In genomic region chr4:122602277-122603142, GRCh38 we compare ENCODE assay signal across 8 cellular contexts. TPM values are rescaled to one million over a fixed set of nuclear protein-coding genes. Genes with fewer than 3 reads are reported as not detected.
DNase-seq lines count a peak whose midpoint lies in the region; ATAC-seq, FAIRE-seq and TF ChIP-seq lines count a peak whose summit lies in the region.

No MANE protein-coding gene starts in this region.

- no peaks in the 10 kb centered on the region for H3K9me3 Mint-ChIP-seq in activated CD4-positive, alpha-beta memory T cell treated with anti-CD3 and anti-CD28 coated beads for 36 hours
- H3K9me3 Mint-ChIP-seq in activated CD4-positive, alpha-beta memory T cell treated with anti-CD3 and anti-CD28 coated beads, Interleukin-2, amount 10 ng/mL, durations not matched to agents 7 days and 5 days = no peaks in the 10 kb centered on the region

- DNase-seq in activated CD4-positive, alpha-beta memory T cell treated with anti-CD3 and anti-CD28 coated beads for 36 hours = no peak
- DNase-seq in activated CD4-positive, alpha-beta memory T cell treated with anti-CD3 and anti-CD28 coated beads, Interleukin-2, amount 10 ng/mL, durations not matched to agents 7 days and 5 days = no peak
- DNase-seq in SK-N-DZ (ENCODE audit: low spot score) = peak; percentile 18
- peak; percentile 73 for DNase-seq in fibroblast of the aortic adventitia (ENCODE audit: low read depth)
- DNase-seq in GM19239 (ENCODE audit: insufficient read length, low spot score) = no peak
- no peak for DNase-seq in esophagus squamous epithelium (lab: John Stamatoyannopoulos, UW)

- peak overlapping the region; percentile 58 for H3K4me2 ChIP-seq in skeletal muscle satellite cell (ENCODE audit: low read length)

- peaks cover 4% of the 10 kb centered on the region for H3K4me1 ChIP-seq in skeletal muscle satellite cell (ENCODE audit: control insufficient read depth, insufficient read depth, low read length)
- H3K4me1 ChIP-seq in esophagus squamous epithelium = no peaks in the 10 kb centered on the region

- H3K4me3 ChIP-seq in fibroblast of the aortic adventitia (ENCODE audit: low read depth, low read length) = no peak overlapping the region
- H3K4me3 ChIP-seq in skeletal muscle satellite cell (ENCODE audit: low read length) = no peak overlapping the region
- no peak overlapping the region for H3K4me3 ChIP-seq in esophagus squamous epithelium

- H3K27ac ChIP-seq in esophagus squamous epithelium = no peak overlapping the region

- H3K4me1 Mint-ChIP-seq in activated CD4-positive, alpha-beta memory T cell treated with anti-CD3 and anti-CD28 coated beads for 36 hours (ENCODE audit: low read depth) = peaks cover 25% of the 10 kb centered on the region
- H3K4me1 Mint-ChIP-seq in activated CD4-positive, alpha-beta memory T cell treated with anti-CD3 and anti-CD28 coated beads, Interleukin-2, amount 10 ng/mL, durations not matched to agents 7 days and 5 days = peaks cover 13% of the 10 kb centered on the region

- H3K27me3 Mint-ChIP-seq in activated CD4-positive, alpha-beta memory T cell treated with anti-CD3 and anti-CD28 coated beads for 36 hours = peaks cover 7% of the 10 kb centered on the region
- peaks cover 7% of the 10 kb centered on the region for H3K27me3 Mint-ChIP-seq in activated CD4-positive, alpha-beta memory T cell treated with anti-CD3 and anti-CD28 coated beads, Interleukin-2, amount 10 ng/mL, durations not matched to agents 7 days and 5 days

- H3K27ac Mint-ChIP-seq in activated CD4-positive, alpha-beta memory T cell treated with anti-CD3 and anti-CD28 coated beads for 36 hours = peak overlapping the region; percentile 38
- no peak overlapping the region for H3K27ac Mint-ChIP-seq in activated CD4-positive, alpha-beta memory T cell treated with anti-CD3 and anti-CD28 coated beads, Interleukin-2, amount 10 ng/mL, durations not matched to agents 7 days and 5 days

- H3K36me3 Mint-ChIP-seq in activated CD4-positive, alpha-beta memory T cell treated with anti-CD3 and anti-CD28 coated beads for 36 hours = peaks cover 8% of the 10 kb centered on the region
- H3K36me3 Mint-ChIP-seq in activated CD4-positive, alpha-beta memory T cell treated with anti-CD3 and anti-CD28 coated beads, Interleukin-2, amount 10 ng/mL, durations not matched to agents 7 days and 5 days (ENCODE audit: low read depth) = no peaks in the 10 kb centered on the region

- no peaks in the 10 kb centered on the region for H3K27me3 ChIP-seq in skeletal muscle satellite cell (ENCODE audit: control insufficient read depth, insufficient read depth, low read length)
- H3K27me3 ChIP-seq in esophagus squamous epithelium = peaks cover 0 to 21% (median 0%) of the 10 kb centered on the region in 4 donors

- no peak overlapping the region for H3K9ac ChIP-seq in skeletal muscle satellite cell (ENCODE audit: low read depth, low read length)

- no peaks in the 10 kb centered on the region for H3K9me3 ChIP-seq in skeletal muscle satellite cell (replicated peaks; ENCODE audit: low read length)
- H3K9me3 ChIP-seq in esophagus squamous epithelium = no peaks in the 10 kb centered on the region

- no peak for TF ChIP-seq POLR2A in esophagus squamous epithelium (IDR thresholded peaks at IDR 0.05)

- no peak for FAIRE-seq in GM19239 (lab: Jason Lieb, UNC)

- H3K4me3 Mint-ChIP-seq in activated CD4-positive, alpha-beta memory T cell treated with anti-CD3 and anti-CD28 coated beads for 36 hours = peak overlapping the region; percentile 11
- H3K4me3 Mint-ChIP-seq in activated CD4-positive, alpha-beta memory T cell treated with anti-CD3 and anti-CD28 coated beads, Interleukin-2, amount 10 ng/mL, durations not matched to agents 7 days and 5 days = no peak overlapping the region

- POLR2A ChIA-PET in activated CD4-positive, alpha-beta memory T cell treated with anti-CD3 and anti-CD28 coated beads for 36 hours (lab: Charles Lee) = interaction anchor here (0.6 to 1.6 kb wide), 2 partner anchors 59 to 320 kb away, joined by 3 read pairs; partner anchors contain the start of gene NUDT6
- POLR2A ChIA-PET in activated CD4-positive, alpha-beta memory T cell treated with anti-CD3 and anti-CD28 coated beads, Interleukin-2, amount 10 ng/mL, durations not matched to agents 7 days and 5 days (lab: Charles Lee) = interaction anchor here (1.5 kb wide), 1 partner anchor 13 kb away, joined by 3 read pairs; no protein-coding TSS in a partner anchor

- CTCF ChIA-PET in activated CD4-positive, alpha-beta memory T cell treated with anti-CD3 and anti-CD28 coated beads for 36 hours (lab: Charles Lee) = interaction anchor here (0.6 to 3.3 kb wide), 28 partner anchors 10 to 1068 kb away, joined by 3 to 45 read pairs (median 3); partner anchors contain the start of gene BBS12
- CTCF ChIA-PET in activated CD4-positive, alpha-beta memory T cell treated with anti-CD3 and anti-CD28 coated beads, Interleukin-2, amount 10 ng/mL, durations not matched to agents 7 days and 5 days (lab: Charles Lee) = interaction anchor here (0.7 to 4.6 kb wide), 17 partner anchors 9 to 597 kb away, joined by 3 to 47 read pairs (median 6); partner anchors contain the start of gene BBS12

- intact Hi-C loops in activated CD4-positive, alpha-beta memory T cell treated with anti-CD3 and anti-CD28 coated beads for 36 hours (cut with micrococcal nuclease) = loop anchor here (1.0 to 2.0 kb wide), 7 partner anchors 18 to 320 kb away; partner anchors contain the start of genes BBS12, IL21 and NUDT6
- intact Hi-C loops in esophagus squamous epithelium (cut with DNase I) = loop anchor here (5.0 to 10.0 kb wide), 2 partner anchors 115 to 332 kb away; no protein-coding TSS in a partner anchor

- TF ChIP-seq CTCF in fibroblast of the aortic adventitia (IDR thresholded peaks at IDR 0.05; ENCODE audit: insufficient read depth, low read length) = peak; percentile 42
- TF ChIP-seq CTCF in esophagus squamous epithelium (IDR thresholded peaks at IDR 0.05) = peak in 3 of 6 experiments; percentile 13 to 23 (median 18)

- 26 to 32% methylated on average over 13 of the region's 13 CpGs for WGBS in esophagus squamous epithelium, 2 donors

- H3K36me3 ChIP-seq in skeletal muscle satellite cell (ENCODE audit: insufficient read depth, low read length) (no peaks in the 10 kb centered on the region), esophagus squamous epithelium (no peaks in the 10 kb centered on the region)

- peak; percentile 72 for ATAC-seq in HG02938 (IDR thresholded peaks at IDR 0.05; ENCODE audit: unreplicated experiment)

RNA-seq across cellular contexts. Expression of gene IL21, which starts 18.4 kb away (rescaled TPM):
- total RNA-seq in activated CD4-positive, alpha-beta memory T cell treated with anti-CD3 and anti-CD28 coated beads for 36 hours = 10 to 100 TPM; 65.1 to 67.0 TPM
- 1 to 10 TPM; 2.8 to 3.1 TPM for total RNA-seq in activated CD4-positive, alpha-beta memory T cell treated with anti-CD3 and anti-CD28 coated beads, Interleukin-2, amount 10 ng/mL, durations not matched to agents 7 days and 5 days
- polyA plus RNA-seq in SK-N-DZ (2014; cell fraction: cytosol; rRNA removed) = not detected in 2 replicates
- polyA plus RNA-seq in SK-N-DZ (2014; cell fraction: nucleus; rRNA removed) = not detected in 2 replicates
- total RNA-seq in fibroblast of the aortic adventitia (ENCODE audit: low replicate concordance) = not detected in 2 replicates
- not detected in 2 replicates for total RNA-seq in skeletal muscle satellite cell (2012; rRNA removed)
- under 1 TPM in 1 of 4 donors, not detected in 3; 0.66 TPM for total RNA-seq in esophagus squamous epithelium

Comparison
In these comparisons a context has a peak if more than half of its experiments do, and no peak if none do; other contexts are left out.
1. RNA of gene IL21, which starts 18.4 kb away (total RNA-seq): 65.1 to 67.0 TPM in activated CD4-positive, alpha-beta memory T cell treated with anti-CD3 and anti-CD28 coated beads for 36 hours; 2.8 to 3.1 TPM in activated CD4-positive, alpha-beta memory T cell treated with anti-CD3 and anti-CD28 coated beads, Interleukin-2, amount 10 ng/mL, durations not matched to agents 7 days and 5 days, not detected in fibroblast of the aortic adventitia and 0.66 TPM in esophagus squamous epithelium; every median in the first group is over 10 times any median in the second.
2. DNase-seq: peak in SK-N-DZ (single experiment) and fibroblast of the aortic adventitia (single experiment); none in activated CD4-positive, alpha-beta memory T cell treated with anti-CD3 and anti-CD28 coated beads for 36 hours (single experiment), activated CD4-positive, alpha-beta memory T cell treated with anti-CD3 and anti-CD28 coated beads, Interleukin-2, amount 10 ng/mL, durations not matched to agents 7 days and 5 days (single experiment), GM19239 (single experiment) and esophagus squamous epithelium (single experiment).